In genomic region chr11:3857628-3858027, GRCh38 we compare ENCODE assay signal across 9 cellular contexts. TPM values are rescaled to one million over a fixed set of nuclear protein-coding genes. Genes with fewer than 3 reads are reported as not detected.
DNase-seq lines count a peak whose midpoint lies in the region; ATAC-seq and TF ChIP-seq lines count a peak whose summit lies in the region.
"Had no signal": no experiment of that assay in that cellular context is flagged by ENCODE, and none has a peak within 500 bp of the region (broad histone marks: within the 10 kb centered on the region; RNA-seq: fewer than 3 reads in every experiment).

No MANE protein-coding gene starts in this region.

- H3K27ac ChIP-seq in CD8-positive, alpha-beta T cell (ENCODE audit: low read depth, low read length): peak overlapping the region; percentile 5
- peak overlapping the region; percentile 79; the same call in 1 of the 2 replicates for H3K27ac ChIP-seq in MM.1S (ENCODE audit: low read length)
- no peak overlapping the region for H3K27ac ChIP-seq in coronary artery
- no peak overlapping the region for H3K27ac ChIP-seq in neural progenitor cell

- no peak for DNase-seq in CD8-positive, alpha-beta T cell
- DNase-seq in MM.1S (no peak), coronary artery (ENCODE audit: low spot score) (no peak), neural progenitor cell (ENCODE audit: low spot score) (no peak), NCI-H2227 treated with DMSO at 0.1 percent for 48 hours (lab: John Stamatoyannopoulos, UW) (no peak), iPS-NIHi11 (ENCODE audit: low spot score) (no peak)
- no peak for DNase-seq in effector CD4-positive, alpha-beta T cell
- DNase-seq: NCI-H1694 had no signal

- no peaks in the 10 kb centered on the region for H3K9me2 ChIP-seq in MM.1S (replicated peaks; ENCODE audit: insufficient read depth, low read length)

- H2AFZ ChIP-seq in MM.1S (ENCODE audit: low read length) (no peak overlapping the region), neural progenitor cell (replicated peaks) (no peak overlapping the region)

- peak overlapping the region; percentile 93 for H3K4me3 Mint-ChIP-seq in CD8-positive, alpha-beta T cell
- H3K4me3 Mint-ChIP-seq in neural progenitor cell: peak overlapping the region; percentile 94

- H3K36me3 ChIP-seq in CD8-positive, alpha-beta T cell (ENCODE audit: insufficient read depth, low read length): no peaks in the 10 kb centered on the region
- no peaks in the 10 kb centered on the region for H3K36me3 ChIP-seq in MM.1S (replicated peaks; ENCODE audit: insufficient read depth, low read length)
- H3K36me3 ChIP-seq in neural progenitor cell: no peaks in the 10 kb centered on the region

- peak overlapping the region; percentile 47; the same call in 1 of the 2 replicates for H3K9ac ChIP-seq in MM.1S (ENCODE audit: low read length)
- no peak overlapping the region for H3K9ac ChIP-seq in neural progenitor cell

- no peaks in the 10 kb centered on the region for H3K9me3 Mint-ChIP-seq in CD8-positive, alpha-beta T cell
- peaks cover 3% of the 10 kb centered on the region for H3K9me3 Mint-ChIP-seq in neural progenitor cell

- H3F3A ChIP-seq in MM.1S (ENCODE audit: insufficient read depth, low read length) (peaks cover 66% of the 10 kb centered on the region), neural progenitor cell (ENCODE audit: low read depth) (peaks cover 21% of the 10 kb centered on the region)

- H3K4me2 ChIP-seq in MM.1S (ENCODE audit: low read depth, low read length) (peak overlapping the region; percentile 88), neural progenitor cell (no peak overlapping the region)

- POLR2A ChIA-PET in CD8-positive, alpha-beta T cell (lab: Charles Lee): interaction anchor here (0.9 to 3.5 kb wide), 5 partner anchors 10 to 215 kb away, joined by 4 to 13 read pairs (median 8); partner anchors contain the start of gene RHOG

- H3K27me3 Mint-ChIP-seq in CD8-positive, alpha-beta T cell (ENCODE audit: low read depth): no peaks in the 10 kb centered on the region
- peaks cover 4% of the 10 kb centered on the region for H3K27me3 Mint-ChIP-seq in neural progenitor cell (ENCODE audit: insufficient read depth, low read depth)

- CTCF ChIA-PET in CD8-positive, alpha-beta T cell (lab: Charles Lee): interaction anchor here (1.0 to 20.8 kb wide), 5 partner anchors 9 to 212 kb away, joined by 3 to 548 read pairs (median 4); no protein-coding TSS in a partner anchor

- peak overlapping the region; percentile 92 for H3K27ac Mint-ChIP-seq in CD8-positive, alpha-beta T cell
- no peak overlapping the region for H3K27ac Mint-ChIP-seq in neural progenitor cell

- ATAC-seq in CD8-positive, alpha-beta T cell: no peak
- no peak for ATAC-seq in HG03432 (IDR thresholded peaks at IDR 0.05; ENCODE audit: unreplicated experiment)

- peaks cover 14% of the 10 kb centered on the region for H3K36me3 Mint-ChIP-seq in CD8-positive, alpha-beta T cell
- H3K36me3 Mint-ChIP-seq in neural progenitor cell: no peaks in the 10 kb centered on the region

- no peaks in the 10 kb centered on the region for H4K20me1 ChIP-seq in MM.1S (ENCODE audit: insufficient read depth, low read length)
- H4K20me1 ChIP-seq in neural progenitor cell (ENCODE audit: low read depth): peaks cover 16% of the 10 kb centered on the region

- H3K4me3 ChIP-seq in CD8-positive, alpha-beta T cell (ENCODE audit: low read depth, low read length): peak overlapping the region; percentile 78
- H3K4me3 ChIP-seq in MM.1S (ENCODE audit: low read length) (peak overlapping the region; percentile 75), coronary artery (peak overlapping the region; percentile 92), neural progenitor cell (no peak overlapping the region)

- no peaks in the 10 kb centered on the region for H3K9me3 ChIP-seq in CD8-positive, alpha-beta T cell (ENCODE audit: low read length)
- H3K9me3 ChIP-seq in MM.1S (replicated peaks; ENCODE audit: insufficient read depth, low read length): no peaks in the 10 kb centered on the region
- no peaks in the 10 kb centered on the region for H3K9me3 ChIP-seq in neural progenitor cell (ENCODE audit: low read depth)

- TF ChIP-seq CTCF in CD8-positive, alpha-beta T cell (IDR thresholded peaks at IDR 0.05): no peak
- TF ChIP-seq CTCF in MM.1S (IDR thresholded peaks at IDR 0.05; ENCODE audit: low read length) (no peak), coronary artery (IDR thresholded peaks at IDR 0.05) (no peak), neural progenitor cell (IDR thresholded peaks at IDR 0.05) (no peak)

- H3K79me2 ChIP-seq in MM.1S (ENCODE audit: low read length) (peaks cover 71% of the 10 kb centered on the region), neural progenitor cell (ENCODE audit: low read depth) (no peaks in the 10 kb centered on the region)

- intact Hi-C loops in CD8-positive, alpha-beta T cell (cut with DNase I, micrococcal nuclease): loop anchor here in 1 of 2 experiments (5.0 kb wide), 1 partner anchor 45 kb away; no protein-coding TSS in a partner anchor

- peaks cover 80% of the 10 kb centered on the region for H3K4me1 Mint-ChIP-seq in CD8-positive, alpha-beta T cell (ENCODE audit: low read depth)
- H3K4me1 Mint-ChIP-seq in neural progenitor cell: peaks cover 67% of the 10 kb centered on the region

- H3K4me1 ChIP-seq in CD8-positive, alpha-beta T cell (ENCODE audit: insufficient read depth, low read length): peaks cover 79% of the 10 kb centered on the region
- peaks cover 61% of the 10 kb centered on the region for H3K4me1 ChIP-seq in MM.1S (ENCODE audit: low read length)
- peaks cover 30% of the 10 kb centered on the region for H3K4me1 ChIP-seq in neural progenitor cell

- H3K27me3 ChIP-seq in CD8-positive, alpha-beta T cell (ENCODE audit: insufficient read depth, low read length): no peaks in the 10 kb centered on the region
- H3K27me3 ChIP-seq in MM.1S (replicated peaks; ENCODE audit: insufficient read depth, low read length) (no peaks in the 10 kb centered on the region), neural progenitor cell (peaks cover 20% of the 10 kb centered on the region)

RNA-seq across cellular contexts. Expression of gene STIM1, which starts 2.2 kb away (rescaled TPM):
- total RNA-seq in CD8-positive, alpha-beta T cell: 10 to 100 TPM; 72.5 to 84.3 TPM
- 17.3 and 18.9 TPM in 2 replicates for total RNA-seq in neural progenitor cell (ENCODE audit: low replicate concordance)

RNA-seq across cellular contexts. Expression of gene RHOG, which starts 16.9 kb away (rescaled TPM):
- total RNA-seq in CD8-positive, alpha-beta T cell: 100 to 1,000 TPM; 125 to 127 TPM
- total RNA-seq in neural progenitor cell (ENCODE audit: low replicate concordance): 5.9 and 19.9 TPM in 2 replicates

RNA-seq across cellular contexts. Expression of gene PGAP2, which starts 49.3 kb away (rescaled TPM):
- 10 to 100 TPM; 16.3 to 18.5 TPM for total RNA-seq in CD8-positive, alpha-beta T cell
- total RNA-seq in neural progenitor cell (ENCODE audit: low replicate concordance): 10.0 and 37.4 TPM in 2 replicates

Comparison
In these comparisons a context has a peak if more than half of its experiments do, and no peak if none do; other contexts are left out.
1. H3K27ac ChIP-seq: peak in CD8-positive, alpha-beta T cell (single experiment) and MM.1S (single experiment); none in coronary artery (0 of 2) and neural progenitor cell (single experiment).